ENCODE assay signal across 15 cellular contexts in genomic region chr17:3660311-3660891, GRCh38. TPM values are rescaled to one million over a fixed set of nuclear protein-coding genes. Genes with fewer than 3 reads are reported as not detected.
DNase-seq lines count a peak whose midpoint lies in the region; ATAC-seq, FAIRE-seq and TF ChIP-seq lines count a peak whose summit lies in the region.
"Had no signal": no experiment of that assay in that cellular context is flagged by ENCODE, and none has a peak within 500 bp of the region (broad histone marks: within the 10 kb centered on the region; RNA-seq: fewer than 3 reads in every experiment).

No MANE protein-coding gene starts in this region.

- 91% methylated on average over 21 of the region's 23 CpGs for WGBS in A549 (ENCODE audit: missing lambda C conversion rate)
- 86% methylated on average over 21 of the region's 23 CpGs for WGBS in K562 (ENCODE audit: insufficient coverage, low coverage, missing lambda C conversion rate)
- WGBS in prostate gland, result 77% methylated on average over 22 of the region's 23 CpGs

- H3K9me3 Mint-ChIP-seq in GM23338, result no peaks in the 10 kb centered on the region
- H3K9me3 Mint-ChIP-seq: stimulated activated naive CD8-positive, alpha-beta T cell treated with anti-CD3 and anti-CD28 coated beads, Interleukin-15, amount 100 ng/mL, for 72 hours had no signal

- no peaks in the 10 kb centered on the region for H3K79me2 ChIP-seq in K562 (ENCODE audit: control insufficient read depth, insufficient read depth, low read length)
- no peaks in the 10 kb centered on the region for H3K79me2 ChIP-seq in GM23338 (replicated peaks; ENCODE audit: insufficient read depth)

- H3F3A ChIP-seq in GM23338 (replicated peaks; ENCODE audit: low read depth), result 0 out of 2 replicates have a peak, but pooled peaks cover 4% of the 10 kb centered on the region

- H3K36me3 ChIP-seq in K562 (ENCODE audit: control insufficient read depth, insufficient read depth, low read length) (no peaks in the 10 kb centered on the region), right atrium auricular region (peaks cover 22% of the 10 kb centered on the region), prostate gland (peaks cover 0 to 6% of the 10 kb centered on the region in 2 donors), GM23338 (ENCODE audit: insufficient read depth) (0 out of 2 replicates have a peak, but pooled peaks cover 3% of the 10 kb centered on the region)

- H3K4me3 ChIP-seq in A549 (no peak overlapping the region), K562 (no peak overlapping the region), right atrium auricular region (no peak overlapping the region), prostate gland (no peak overlapping the region), GM23338 (no peak overlapping the region)

- peak overlapping the region in 1 of 2 experiments; percentile 26; a peak in 1 of 4 replicates for H3K9ac ChIP-seq in K562 (ENCODE audit: insufficient read depth in 1 of 2, low read depth in 2 of 2, low read length in 2 of 2)

- no peaks in the 10 kb centered on the region for H3K9me1 ChIP-seq in K562 (ENCODE audit: control insufficient read depth, insufficient read depth, low read length)

- no peaks in the 10 kb centered on the region for H3K9me2 ChIP-seq in GM23338 (ENCODE audit: insufficient read depth)

- H3K27ac Mint-ChIP-seq in GM23338, result no peak overlapping the region
- H3K27ac Mint-ChIP-seq: activated CD8-positive, alpha-beta memory T cell treated with anti-CD3 and anti-CD28 coated beads, Interleukin-2, amount 10 ng/mL, durations not matched to agents 7 days and 5 days; stimulated activated naive CD8-positive, alpha-beta T cell treated with anti-CD3 and anti-CD28 coated beads, Interleukin-15, amount 100 ng/mL, for 72 hours had no signal

- H3K4me2 ChIP-seq in A549 (peak overlapping the region; percentile 47), K562 (ENCODE audit: insufficient read depth, low read length) (no peak overlapping the region), GM23338 (no peak overlapping the region)

- intact Hi-C loops in K562 (cut with micrococcal nuclease), result no loop called here
- intact Hi-C loops in prostate gland (cut with DNase I), result no loop called here

- peaks cover 11% of the 10 kb centered on the region; the same call in 2 of the 3 replicates for H3K36me3 Mint-ChIP-seq in GM23338 (ENCODE audit: low read depth)
- H3K36me3 Mint-ChIP-seq: activated CD8-positive, alpha-beta memory T cell treated with anti-CD3 and anti-CD28 coated beads, Interleukin-2, amount 10 ng/mL, durations not matched to agents 7 days and 5 days had no signal

- H3K4me1 ChIP-seq in A549, result peaks cover 15% of the 10 kb centered on the region
- H3K4me1 ChIP-seq in K562 (replicated peaks in 1 of 2; ENCODE audit: control insufficient read depth in 2 of 2, insufficient read depth in 2 of 2, low read length in 2 of 2), result peaks cover 0 to 42% of the 10 kb centered on the region in 2 experiments; a peak in 2 of 5 replicates
- peaks cover 0 to 37% of the 10 kb centered on the region in 2 donors for H3K4me1 ChIP-seq in right atrium auricular region
- H3K4me1 ChIP-seq in prostate gland (replicated peaks), result no peaks in the 10 kb centered on the region
- no peaks in the 10 kb centered on the region for H3K4me1 ChIP-seq in GM23338 (ENCODE audit: insufficient read depth)

- BruUV-seq in K562 (replicated peaks; lab: Mats Ljungman, UMichigan), result no TSS peak

- peaks cover 13% of the 10 kb centered on the region; the same call in 2 of the 3 replicates for H3K4me1 Mint-ChIP-seq in GM23338
- H3K4me1 Mint-ChIP-seq: activated CD8-positive, alpha-beta memory T cell treated with anti-CD3 and anti-CD28 coated beads, Interleukin-2, amount 10 ng/mL, durations not matched to agents 7 days and 5 days; stimulated activated naive CD8-positive, alpha-beta T cell treated with anti-CD3 and anti-CD28 coated beads, Interleukin-15, amount 100 ng/mL, for 72 hours had no signal

- H2AFZ ChIP-seq in K562 (ENCODE audit: low read depth, low read length), result no peak overlapping the region
- H2AFZ ChIP-seq in GM23338, result no peak overlapping the region

- TF ChIP-seq POLR2A in A549 (IDR thresholded peaks at IDR 0.05; ENCODE audit: low read length) (no peak), K562 (conservative IDR thresholded peaks at IDR 0.05) (no peak), prostate gland (IDR thresholded peaks at IDR 0.05) (no peak)

- H4K20me1 ChIP-seq in K562 (replicated peaks; ENCODE audit: control insufficient read depth, insufficient read depth, low read length) (no peaks in the 10 kb centered on the region), GM23338 (replicated peaks; ENCODE audit: insufficient read depth) (no peaks in the 10 kb centered on the region)

- POLR2A ChIA-PET in A549 (lab: Yijun Ruan, JAX), result interaction anchor here (0.6 to 2.9 kb wide), 5 partner anchors 8 to 46 kb away, joined by 3 to 21 read pairs (median 4); partner anchors contain the start of genes CTNS, EMC6, SHPK and TAX1BP3
- POLR2A ChIA-PET in K562 (lab: Yijun Ruan, JAX), result interaction anchor here (0.6 to 1.1 kb wide), 2 partner anchors 24 to 109 kb away, joined by 3 to 5 read pairs; partner anchors contain the start of genes CTNS and SHPK

- no peak for TF ChIP-seq CTCF in A549 (IDR thresholded peaks at IDR 0.05)
- TF ChIP-seq CTCF in K562 (IDR thresholded peaks at IDR 0.05 in 2 of 3, conservative IDR thresholded peaks at IDR 0.05 in 1 of 3; ENCODE audit: insufficient read depth in 2 of 3, low read depth in 1 of 3, low read length in 3 of 3), result no peak
- TF ChIP-seq CTCF in right atrium auricular region (IDR thresholded peaks at IDR 0.05), result no peak
- TF ChIP-seq CTCF in prostate gland (IDR thresholded peaks at IDR 0.05), result no peak
- no peak for TF ChIP-seq CTCF in GM23338 (conservative IDR thresholded peaks at IDR 0.05; ENCODE audit: low read depth in 2 of 2)

- peaks cover 8% of the 10 kb centered on the region for H3K27me3 Mint-ChIP-seq in GM23338 (ENCODE audit: insufficient read depth, low read depth, poor library complexity)
- H3K27me3 Mint-ChIP-seq: activated CD8-positive, alpha-beta memory T cell treated with anti-CD3 and anti-CD28 coated beads, Interleukin-2, amount 10 ng/mL, durations not matched to agents 7 days and 5 days; stimulated activated naive CD8-positive, alpha-beta T cell treated with anti-CD3 and anti-CD28 coated beads, Interleukin-15, amount 100 ng/mL, for 72 hours had no signal

- no peak overlapping the region for H3K4me3 Mint-ChIP-seq in GM23338
- H3K4me3 Mint-ChIP-seq: activated CD8-positive, alpha-beta memory T cell treated with anti-CD3 and anti-CD28 coated beads, Interleukin-2, amount 10 ng/mL, durations not matched to agents 7 days and 5 days; stimulated activated naive CD8-positive, alpha-beta T cell treated with anti-CD3 and anti-CD28 coated beads, Interleukin-15, amount 100 ng/mL, for 72 hours had no signal

- no peaks in the 10 kb centered on the region for H3K9me3 ChIP-seq in A549
- no peaks in the 10 kb centered on the region for H3K9me3 ChIP-seq in K562 (replicated peaks; ENCODE audit: control insufficient read depth, insufficient read depth, low read depth, low read length)
- no peaks in the 10 kb centered on the region for H3K9me3 ChIP-seq in right atrium auricular region
- no peaks in the 10 kb centered on the region for H3K9me3 ChIP-seq in prostate gland
- H3K9me3 ChIP-seq: neutrophil had no signal

- TF ChIP-seq EP300 in A549 (IDR thresholded peaks at IDR 0.05) (no peak), K562 (IDR thresholded peaks at IDR 0.05; ENCODE audit: low read length) (no peak)

- CTCF ChIA-PET in A549 (lab: Yijun Ruan, JAX) (interaction anchor here (0.9 to 6.8 kb wide), 6 partner anchors 7 to 612 kb away, joined by 3 to 43 read pairs (median 4); no protein-coding TSS in a partner anchor), K562 (lab: Yijun Ruan, JAX; ENCODE audit: low intra/inter-chr PET ratio) (no interaction called here)

- peak overlapping the region; percentile 42 to 80; a peak in 5 of 6 replicates for H3K27ac ChIP-seq in A549
- H3K27ac ChIP-seq in K562 (ENCODE audit: extremely low read depth, low read depth, low read length), result no peak overlapping the region
- H3K27ac ChIP-seq in right atrium auricular region, result peak overlapping the region; percentile 57 to 80
- peak overlapping the region; percentile 71 to 79 for H3K27ac ChIP-seq in prostate gland
- no peak overlapping the region for H3K27ac ChIP-seq in GM23338 (ENCODE audit: low read depth)
- H3K27ac ChIP-seq: neutrophil had no signal

- TF ChIP-seq RAD21 in A549 (conservative IDR thresholded peaks at IDR 0.05 in 1 of 2, IDR thresholded peaks at IDR 0.05 in 1 of 2), result no peak
- no peak for TF ChIP-seq RAD21 in K562 (CRISPR knock-in tag; conservative IDR thresholded peaks at IDR 0.05 in 1 of 2, IDR thresholded peaks at IDR 0.05 in 1 of 2)

- DNase-seq in A549 (ENCODE audit: low read depth in 1 of 2, low spot score in 1 of 2), result no peak
- DNase-seq in K562 (ENCODE audit: extremely low read depth in 1 of 4, low spot score in 3 of 4), result no peak
- DNase-seq in right atrium auricular region (ENCODE audit: low spot score), result no peak
- DNase-seq in prostate gland (ENCODE audit: low spot score), result peak; percentile 47
- no peak for DNase-seq in GM23338 (ENCODE audit: low spot score)
- DNase-seq in NCI-H2107 (lab: John Stamatoyannopoulos, UW), result no peak
- no peak for DNase-seq in SHP77 (lab: John Stamatoyannopoulos, UW)
- DNase-seq: activated CD8-positive, alpha-beta memory T cell treated with anti-CD3 and anti-CD28 coated beads, Interleukin-2, amount 10 ng/mL, durations not matched to agents 7 days and 5 days; DMS 273 treated with DMSO at 0.1 percent for 48 hours; NCI-H2029 treated with DMSO at 0.1 percent for 48 hours; stimulated activated CD4-positive, alpha-beta T cell treated with anti-CD3 and anti-CD28 coated beads, Interleukin-4, amount 100 ng/mL, for 24 hours; stimulated activated naive CD8-positive, alpha-beta T cell treated with anti-CD3 and anti-CD28 coated beads, Interleukin-15, amount 100 ng/mL, for 72 hours had no signal

- H3K27me3 ChIP-seq in K562 (ENCODE audit: control insufficient read depth in 2 of 2, insufficient read depth in 2 of 2, low read length in 2 of 2), result no peaks in the 10 kb centered on the region
- H3K27me3 ChIP-seq in right atrium auricular region, result no peaks in the 10 kb centered on the region
- H3K27me3 ChIP-seq in prostate gland (replicated peaks; ENCODE audit: insufficient read depth), result no peaks in the 10 kb centered on the region
- H3K27me3 ChIP-seq in GM23338 (ENCODE audit: insufficient read depth), result no peaks in the 10 kb centered on the region
- H3K27me3 ChIP-seq: neutrophil had no signal

- FAIRE-seq in A549 (lab: Jason Lieb, UNC) (no peak), K562 (lab: Jason Lieb, UNC) (no peak)
- FAIRE-seq: H1 had no signal

- in situ Hi-C loops in K562 (cut with MboI), result no loop called here

- peak; percentile 2 to 26; a peak in 3 of 6 replicates for ATAC-seq in A549
- ATAC-seq in K562, result no peak
- ATAC-seq in GM23338, result no peak
- ATAC-seq in GM18858 (IDR thresholded peaks at IDR 0.05; ENCODE audit: unreplicated experiment), result no peak
- ATAC-seq: activated CD8-positive, alpha-beta memory T cell treated with anti-CD3 and anti-CD28 coated beads, Interleukin-2, amount 10 ng/mL, durations not matched to agents 7 days and 5 days; stimulated activated naive CD8-positive, alpha-beta T cell treated with anti-CD3 and anti-CD28 coated beads, Interleukin-15, amount 100 ng/mL, for 72 hours had no signal

RNA-seq across cellular contexts. Expression of gene TAX1BP3, which starts 8.0 kb away (rescaled TPM):
- 89.1 and 122 TPM in 2 replicates for polyA plus RNA-seq in A549 (2011; rRNA removed)
- 172 and 239 TPM in 2 replicates for polyA plus RNA-seq in A549 (2012; cell fraction: cytosol; rRNA removed)
- polyA plus RNA-seq in A549 (2012; cell fraction: nucleus; rRNA removed), result 185 and 192 TPM in 2 replicates
- 229 to 234 TPM (median 233 TPM) in 3 replicates for polyA plus RNA-seq in A549 (2017; fragmentation: RNase III; extraction: RNeasy Plus Mini Kit Qiagen cat#74134 plus additional on column Dnase treatment)
- polyA minus RNA-seq in A549 (2011; rRNA and poly(A)+ RNA removed), result 92.7 and 105 TPM in 2 replicates
- total RNA-seq in K562 (2011; cell fraction: chromatin; rRNA removed; ENCODE audit: low replicate concordance), result 6.8 and 15.3 TPM in 2 replicates
- total RNA-seq in K562 (2011; cell fraction: nucleolus; rRNA removed), result 6.2 and 10.7 TPM in 2 replicates
- 6.9 and 7.4 TPM in 2 replicates for total RNA-seq in K562 (2011; cell fraction: nucleoplasm; rRNA removed)
- 10.9 and 17.5 TPM in 2 replicates for total RNA-seq in K562 (2014; rRNA removed)
- 4.1 and 4.4 TPM in 2 replicates for total RNA-seq in K562 (2014; rRNA removed; fragmentation: Illumina TruSeq; extraction: Trizol)
- total RNA-seq in K562 (2015; rRNA removed; fragmentation: Illumina TruSeq; extraction: Trizol), result 7.9 and 8.2 TPM in 2 replicates
- 14.5 and 15.4 TPM in 2 replicates for total RNA-seq in K562 (2021)
- 6.2 and 10.7 TPM in 2 replicates for polyA plus RNA-seq in K562 (2011; rRNA removed)
- 17.1 and 21.8 TPM in 2 replicates for polyA plus RNA-seq in K562 (2011; cell fraction: cytosol; rRNA removed)
- 9.7 and 10.7 TPM in 2 replicates for polyA plus RNA-seq in K562 (2011; cell fraction: nucleus; rRNA removed)
- 13.4 and 18.9 TPM in 2 replicates for polyA plus RNA-seq in K562 (2012)
- polyA plus RNA-seq in K562 (2014; fragmentation: Illumina TruSeq; extraction: Trizol), result 5.8 and 13.9 TPM in 2 replicates
- polyA plus RNA-seq in K562 (2014; fragmentation: Nextera tagmentation; extraction: Ambion mirVana), result 1 to 10 TPM in 1 of 2 experiments, under 1 TPM in 1; 0.99 to 2.5 TPM
- polyA plus RNA-seq in K562 (2014; rRNA removed), result 6.4 and 8.5 TPM in 2 replicates
- polyA minus RNA-seq in K562 (2011; rRNA and poly(A)+ RNA removed), result 4.4 and 4.6 TPM in 2 replicates
- 12.2 and 13.9 TPM in 2 replicates for polyA minus RNA-seq in K562 (2011; cell fraction: cytosol; rRNA and poly(A)+ RNA removed)
- 3.5 and 5.0 TPM in 2 replicates for polyA minus RNA-seq in K562 (2011; cell fraction: nucleus; rRNA and poly(A)+ RNA removed)
- total RNA-seq in right atrium auricular region, result 100 to 1,000 TPM; 212 to 227 TPM
- 100 to 1,000 TPM; 171 to 270 TPM for total RNA-seq in prostate gland
- total RNA-seq in GM23338 (2014; rRNA removed; shearing (Covaris generic)), result 113 and 134 TPM in 2 replicates
- 93.0 and 98.7 TPM in 2 replicates for polyA plus RNA-seq in GM23338 (2016; fragmentation: Nextera tagmentation; extraction: Ambion mirVana)

RNA-seq across cellular contexts. Expression of gene EMC6, which starts 8.2 kb away (rescaled TPM):
- polyA plus RNA-seq in A549 (2011; rRNA removed), result 53.3 and 68.3 TPM in 2 replicates
- 167 and 256 TPM in 2 replicates for polyA plus RNA-seq in A549 (2012; cell fraction: cytosol; rRNA removed)
- 139 and 184 TPM in 2 replicates for polyA plus RNA-seq in A549 (2012; cell fraction: nucleus; rRNA removed)
- polyA plus RNA-seq in A549 (2017; fragmentation: RNase III; extraction: RNeasy Plus Mini Kit Qiagen cat#74134 plus additional on column Dnase treatment), result 109 to 122 TPM (median 115 TPM) in 3 replicates
- 17.1 and 18.5 TPM in 2 replicates for polyA minus RNA-seq in A549 (2011; rRNA and poly(A)+ RNA removed)
- 4.0 and 10.0 TPM in 2 replicates for total RNA-seq in K562 (2011; cell fraction: chromatin; rRNA removed; ENCODE audit: low replicate concordance)
- 19.6 and 26.2 TPM in 2 replicates for total RNA-seq in K562 (2011; cell fraction: nucleolus; rRNA removed)
- total RNA-seq in K562 (2011; cell fraction: nucleoplasm; rRNA removed), result 12.8 and 13.0 TPM in 2 replicates
- 27.7 and 40.0 TPM in 2 replicates for total RNA-seq in K562 (2014; rRNA removed)
- 17.6 and 18.8 TPM in 2 replicates for total RNA-seq in K562 (2014; rRNA removed; fragmentation: Illumina TruSeq; extraction: Trizol)
- 31.7 and 34.3 TPM in 2 replicates for total RNA-seq in K562 (2015; rRNA removed; fragmentation: Illumina TruSeq; extraction: Trizol)
- total RNA-seq in K562 (2021), result 57.3 and 57.8 TPM in 2 replicates
- polyA plus RNA-seq in K562 (2011; rRNA removed), result 22.8 and 24.3 TPM in 2 replicates
- polyA plus RNA-seq in K562 (2011; cell fraction: cytosol; rRNA removed), result 57.6 and 175 TPM in 2 replicates
- 17.9 and 22.6 TPM in 2 replicates for polyA plus RNA-seq in K562 (2011; cell fraction: nucleus; rRNA removed)
- polyA plus RNA-seq in K562 (2012), result 36.5 and 40.8 TPM in 2 replicates
- polyA plus RNA-seq in K562 (2014; fragmentation: Illumina TruSeq; extraction: Trizol), result 24.9 and 28.6 TPM in 2 replicates
- 1 to 10 TPM; 2.9 to 6.8 TPM for polyA plus RNA-seq in K562 (2014; fragmentation: Nextera tagmentation; extraction: Ambion mirVana)
- polyA plus RNA-seq in K562 (2014; rRNA removed), result 136 and 159 TPM in 2 replicates
- 3.3 TPM in 2 replicates for polyA minus RNA-seq in K562 (2011; rRNA and poly(A)+ RNA removed)
- 19.3 and 19.9 TPM in 2 replicates for polyA minus RNA-seq in K562 (2011; cell fraction: cytosol; rRNA and poly(A)+ RNA removed)
- polyA minus RNA-seq in K562 (2011; cell fraction: nucleus; rRNA and poly(A)+ RNA removed), result 6.3 and 8.0 TPM in 2 replicates
- 10 to 100 TPM; 19.1 to 22.2 TPM for total RNA-seq in right atrium auricular region
- 10 to 100 TPM; 12.7 to 31.8 TPM for total RNA-seq in prostate gland
- 27.6 and 48.0 TPM in 2 replicates for total RNA-seq in GM23338 (2014; rRNA removed; shearing (Covaris generic))
- polyA plus RNA-seq in GM23338 (2016; fragmentation: Nextera tagmentation; extraction: Ambion mirVana), result 230 and 232 TPM in 2 replicates

RNA-seq across cellular contexts. Expression of gene CTNS, which starts 23.8 kb away (rescaled TPM):
- polyA plus RNA-seq in A549 (2011; rRNA removed) (6.5 and 7.4 TPM in 2 replicates), A549 (2017; fragmentation: RNase III; extraction: RNeasy Plus Mini Kit Qiagen cat#74134 plus additional on column Dnase treatment) (15.5 to 20.3 TPM (median 16.3 TPM) in 3 replicates), K562 (2011; rRNA removed) (4.2 and 4.6 TPM in 2 replicates), K562 (2014; fragmentation: Illumina TruSeq; extraction: Trizol) (6.7 and 7.8 TPM in 2 replicates), K562 (2014; fragmentation: Nextera tagmentation; extraction: Ambion mirVana) (1 to 10 TPM in 1 of 2 experiments, under 1 TPM in 1; 0.66 to 1.0 TPM), K562 (2014; rRNA removed) (6.0 and 8.4 TPM in 2 replicates), GM23338 (2016; fragmentation: Nextera tagmentation; extraction: Ambion mirVana) (5.9 and 6.4 TPM in 2 replicates)
- polyA plus RNA-seq in A549 (2012; cell fraction: cytosol; rRNA removed), result 7.4 and 10.3 TPM in 2 replicates
- 12.8 and 15.7 TPM in 2 replicates for polyA plus RNA-seq in A549 (2012; cell fraction: nucleus; rRNA removed)
- polyA minus RNA-seq in A549 (2011; rRNA and poly(A)+ RNA removed), result 5.7 and 6.9 TPM in 2 replicates
- 9.1 and 19.9 TPM in 2 replicates for total RNA-seq in K562 (2011; cell fraction: chromatin; rRNA removed; ENCODE audit: low replicate concordance)
- 15.8 and 19.3 TPM in 2 replicates for total RNA-seq in K562 (2011; cell fraction: nucleolus; rRNA removed)
- 11.6 and 13.5 TPM in 2 replicates for total RNA-seq in K562 (2011; cell fraction: nucleoplasm; rRNA removed)
- total RNA-seq in K562 (2014; rRNA removed) (4.8 and 5.6 TPM in 2 replicates), K562 (2014; rRNA removed; fragmentation: Illumina TruSeq; extraction: Trizol) (3.5 TPM in 2 replicates), K562 (2015; rRNA removed; fragmentation: Illumina TruSeq; extraction: Trizol) (4.9 and 5.8 TPM in 2 replicates), K562 (2021) (6.2 and 7.3 TPM in 2 replicates), right atrium auricular region (10 to 100 TPM; 17.6 to 19.1 TPM), prostate gland (10 to 100 TPM; 26.9 to 51.2 TPM)
- polyA plus RNA-seq in K562 (2011; cell fraction: cytosol; rRNA removed), result 5.2 and 8.5 TPM in 2 replicates
- 13.9 and 17.9 TPM in 2 replicates for polyA plus RNA-seq in K562 (2011; cell fraction: nucleus; rRNA removed)
- polyA plus RNA-seq in K562 (2012), result 6.4 and 12.1 TPM in 2 replicates
- 3.3 and 5.8 TPM in 2 replicates for polyA minus RNA-seq in K562 (2011; rRNA and poly(A)+ RNA removed)
- 2.8 and 3.9 TPM in 2 replicates for polyA minus RNA-seq in K562 (2011; cell fraction: cytosol; rRNA and poly(A)+ RNA removed)
- polyA minus RNA-seq in K562 (2011; cell fraction: nucleus; rRNA and poly(A)+ RNA removed), result 3.4 and 4.1 TPM in 2 replicates
- total RNA-seq in GM23338 (2014; rRNA removed; shearing (Covaris generic)), result 21.8 and 30.1 TPM in 2 replicates

RNA-seq across cellular contexts. Expression of gene SHPK, which starts 24.4 kb away (rescaled TPM):
- 10.7 and 13.4 TPM in 2 replicates for polyA plus RNA-seq in A549 (2011; rRNA removed)
- polyA plus RNA-seq in A549 (2012; cell fraction: cytosol; rRNA removed), result 15.7 and 19.9 TPM in 2 replicates
- polyA plus RNA-seq in A549 (2012; cell fraction: nucleus; rRNA removed), result 29.1 and 32.1 TPM in 2 replicates
- 9.5 to 11.2 TPM (median 10.9 TPM) in 3 replicates for polyA plus RNA-seq in A549 (2017; fragmentation: RNase III; extraction: RNeasy Plus Mini Kit Qiagen cat#74134 plus additional on column Dnase treatment)
- polyA minus RNA-seq in A549 (2011; rRNA and poly(A)+ RNA removed), result 24.3 TPM in 2 replicates
- total RNA-seq in K562 (2011; cell fraction: chromatin; rRNA removed; ENCODE audit: low replicate concordance), result 13.0 and 29.8 TPM in 2 replicates
- 18.3 and 19.6 TPM in 2 replicates for total RNA-seq in K562 (2011; cell fraction: nucleolus; rRNA removed)
- total RNA-seq in K562 (2011; cell fraction: nucleoplasm; rRNA removed), result 12.8 and 15.2 TPM in 2 replicates
- total RNA-seq in K562 (2014; rRNA removed), result 16.3 and 20.2 TPM in 2 replicates
- total RNA-seq in K562 (2014; rRNA removed; fragmentation: Illumina TruSeq; extraction: Trizol), result 7.2 and 10.0 TPM in 2 replicates
- 11.8 and 12.3 TPM in 2 replicates for total RNA-seq in K562 (2015; rRNA removed; fragmentation: Illumina TruSeq; extraction: Trizol)
- total RNA-seq in K562 (2021), result 14.2 and 14.9 TPM in 2 replicates
- polyA plus RNA-seq in K562 (2011; rRNA removed), result 12.6 and 13.1 TPM in 2 replicates
- 17.7 and 23.1 TPM in 2 replicates for polyA plus RNA-seq in K562 (2011; cell fraction: cytosol; rRNA removed)
- polyA plus RNA-seq in K562 (2011; cell fraction: nucleus; rRNA removed), result 5.7 and 9.0 TPM in 2 replicates
- polyA plus RNA-seq in K562 (2012), result 9.8 and 10.4 TPM in 2 replicates
- 12.2 and 12.8 TPM in 2 replicates for polyA plus RNA-seq in K562 (2014; fragmentation: Illumina TruSeq; extraction: Trizol)
- polyA plus RNA-seq in K562 (2014; fragmentation: Nextera tagmentation; extraction: Ambion mirVana), result 1 to 10 TPM; 2.5 to 2.6 TPM
- 10.5 and 11.2 TPM in 2 replicates for polyA plus RNA-seq in K562 (2014; rRNA removed)
- polyA minus RNA-seq in K562 (2011; rRNA and poly(A)+ RNA removed), result 13.5 and 19.8 TPM in 2 replicates
- 15.0 and 15.7 TPM in 2 replicates for polyA minus RNA-seq in K562 (2011; cell fraction: cytosol; rRNA and poly(A)+ RNA removed)
- polyA minus RNA-seq in K562 (2011; cell fraction: nucleus; rRNA and poly(A)+ RNA removed), result 4.7 and 6.9 TPM in 2 replicates
- total RNA-seq in right atrium auricular region, result 1 to 10 TPM; 3.3 to 4.2 TPM
- total RNA-seq in prostate gland, result 10 to 100 TPM; 13.6 to 25.5 TPM
- 34.3 and 36.7 TPM in 2 replicates for total RNA-seq in GM23338 (2014; rRNA removed; shearing (Covaris generic))
- 11.3 and 11.5 TPM in 2 replicates for polyA plus RNA-seq in GM23338 (2016; fragmentation: Nextera tagmentation; extraction: Ambion mirVana)

RNA-seq across cellular contexts. Expression of gene P2RX5, which starts 35.6 kb away (rescaled TPM):
- 7.8 and 12.2 TPM in 2 replicates for polyA plus RNA-seq in A549 (2011; rRNA removed)
- 14.5 and 17.4 TPM in 2 replicates for polyA plus RNA-seq in A549 (2012; cell fraction: cytosol; rRNA removed)
- polyA plus RNA-seq in A549 (2012; cell fraction: nucleus; rRNA removed), result 30.8 and 32.3 TPM in 2 replicates
- polyA plus RNA-seq in A549 (2017; fragmentation: RNase III; extraction: RNeasy Plus Mini Kit Qiagen cat#74134 plus additional on column Dnase treatment), result 10.6 to 13.3 TPM (median 11.8 TPM) in 3 replicates
- polyA minus RNA-seq in A549 (2011; rRNA and poly(A)+ RNA removed), result 10.5 and 12.9 TPM in 2 replicates
- 3.7 and 10.0 TPM in 2 replicates for total RNA-seq in K562 (2011; cell fraction: chromatin; rRNA removed; ENCODE audit: low replicate concordance)
- 4.3 and 7.7 TPM in 2 replicates for total RNA-seq in K562 (2011; cell fraction: nucleolus; rRNA removed)
- 2.3 and 4.7 TPM in 2 replicates for total RNA-seq in K562 (2011; cell fraction: nucleoplasm; rRNA removed)
- total RNA-seq in K562 (2014; rRNA removed), result 1.3 and 1.8 TPM in 2 replicates
- total RNA-seq in K562 (2014; rRNA removed; fragmentation: Illumina TruSeq; extraction: Trizol), result 0.35 and 1.5 TPM in 2 replicates
- total RNA-seq in K562 (2015; rRNA removed; fragmentation: Illumina TruSeq; extraction: Trizol), result 0.87 and 1.5 TPM in 2 replicates
- total RNA-seq in K562 (2021), result 1.6 and 1.8 TPM in 2 replicates
- polyA plus RNA-seq in K562 (2011; rRNA removed), result 2.7 and 4.0 TPM in 2 replicates
- polyA plus RNA-seq in K562 (2011; cell fraction: cytosol; rRNA removed), result 2.2 and 4.5 TPM in 2 replicates
- 4.0 and 10.8 TPM in 2 replicates for polyA plus RNA-seq in K562 (2011; cell fraction: nucleus; rRNA removed)
- 2.0 and 2.1 TPM in 2 replicates for polyA plus RNA-seq in K562 (2012)
- polyA plus RNA-seq in K562 (2014; fragmentation: Illumina TruSeq; extraction: Trizol), result 1.1 and 1.6 TPM in 2 replicates
- under 1 TPM; 0.31 to 0.61 TPM for polyA plus RNA-seq in K562 (2014; fragmentation: Nextera tagmentation; extraction: Ambion mirVana)
- 0.49 and 1.2 TPM in 2 replicates for polyA plus RNA-seq in K562 (2014; rRNA removed)
- 1.0 and 2.8 TPM in 2 replicates for polyA minus RNA-seq in K562 (2011; rRNA and poly(A)+ RNA removed)
- polyA minus RNA-seq in K562 (2011; cell fraction: cytosol; rRNA and poly(A)+ RNA removed), result 3.1 and 4.7 TPM in 2 replicates
- polyA minus RNA-seq in K562 (2011; cell fraction: nucleus; rRNA and poly(A)+ RNA removed), result 1.8 and 3.2 TPM in 2 replicates
- 1 to 10 TPM; 5.4 to 8.1 TPM for total RNA-seq in right atrium auricular region
- total RNA-seq in prostate gland, result 1 to 10 TPM in 1 of 2 donors, not detected in 1; 6.3 TPM
- total RNA-seq in GM23338 (2014; rRNA removed; shearing (Covaris generic)), result 11.6 and 13.6 TPM in 2 replicates
- polyA plus RNA-seq in GM23338 (2016; fragmentation: Nextera tagmentation; extraction: Ambion mirVana), result 7.4 and 7.5 TPM in 2 replicates

Comparison
In these comparisons a context has a peak if more than half of its experiments do, and no peak if none do; other contexts are left out.
1. ATAC-seq: peak in A549 (2 of 2); none in K562 (single experiment), GM23338 (single experiment) and GM18858 (single experiment).
2. H3K27ac ChIP-seq: peak in A549 (2 of 2), right atrium auricular region (2 of 2) and prostate gland (2 of 2); none in K562 (single experiment) and GM23338 (single experiment).